Comparison of ENCODE assay signal across 29 cellular contexts in the genomic region with DNA sequence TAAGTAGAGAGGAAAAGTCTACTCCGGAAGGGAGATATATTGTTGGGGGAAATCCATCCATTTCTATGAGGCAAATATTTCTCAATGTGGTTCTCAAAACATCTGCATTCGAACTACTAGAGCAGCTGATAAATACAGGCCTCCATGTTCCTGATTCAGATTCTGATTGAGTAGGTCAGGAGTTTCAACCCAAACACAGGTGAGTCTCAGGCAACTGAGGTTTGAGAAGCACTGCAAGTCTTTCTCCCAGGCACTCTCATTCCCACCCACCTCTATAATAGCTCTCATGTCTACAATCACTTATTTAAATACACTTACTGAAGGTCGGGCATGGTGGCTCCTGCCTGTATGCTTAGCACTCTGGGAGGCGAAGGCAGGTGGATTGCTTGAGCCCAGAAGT.
"Had no signal": no experiment of that assay in that cellular context is flagged by ENCODE, and none has a peak within 500 bp of the region (broad histone marks: within the 10 kb centered on the region; RNA-seq: fewer than 3 reads in every experiment).

No MANE protein-coding gene starts in this region.

- ATAC-seq: activated CD8-positive, alpha-beta T cell treated with anti-CD3 and anti-CD28 coated beads for 36 hours; activated naive CD8-positive, alpha-beta T cell treated with anti-CD3 and anti-CD28 coated beads, Interleukin-2, amount 50 U/mL, for 24 hours had no signal

- H3K9me3 Mint-ChIP-seq: activated B cell treated with CpG ODN at 0.5 μM for 24 hours; activated CD4-positive, alpha-beta memory T cell treated with anti-CD3 and anti-CD28 coated beads for 36 hours; activated CD4-positive, alpha-beta T cell treated with anti-CD3 and anti-CD28 coated beads, Interleukin-2, amount 10 ng/mL, durations not matched to agents 24 days and 14 days; activated CD8-positive, alpha-beta T cell treated with anti-CD3 and anti-CD28 coated beads for 36 hours; activated naive CD4-positive, alpha-beta T cell treated with anti-CD3 and anti-CD28 coated beads, Interleukin-2, amount 10 ng/mL, durations not matched to agents 7 days and 5 days; activated naive CD4-positive, alpha-beta T cell treated with anti-CD3 and anti-CD28 coated beads, Interleukin-2, amount 50 U/mL, for 24 hours; activated naive CD8-positive, alpha-beta T cell treated with anti-CD3 and anti-CD28 coated beads, Interleukin-2, amount 10 ng/mL, durations not matched to agents 7 days and 5 days; activated naive CD8-positive, alpha-beta T cell treated with anti-CD3 and anti-CD28 coated beads, Interleukin-2, amount 50 U/mL, for 24 hours; activated T-cell treated with anti-CD3 and anti-CD28 coated beads, Interleukin-2, amount 50 U/mL, for 4 hours; activated T-cell treated with anti-CD3 and anti-CD28 coated beads, Interleukin-2, amount 50 U/mL, for 72 hours; activated T-helper 1 cell treated with anti-CD3 and anti-CD28 coated beads, Interleukin-12 subunit alpha, Interleukin-12 subunit beta, Interleukin-2, Interleukin-4 antibody, amounts not matched to agents 30 ng/mL and 10 ng/mL and 1 ng/mL, durations not matched to agents 14 hours and 24 hours and 36 hours; activated T-helper 2 cell treated with anti-CD3 and anti-CD28 coated beads, Interferon-gamma antibody, Interleukin-2, Interleukin-4, amounts not matched to agents 10 μg/mL and 5 μg/mL and 100 μg/mL, durations not matched to agents 14 hours and 24 hours and 36 hours; T-helper 1 cell treated with Interleukin-12 subunit alpha and Interleukin-12 subunit beta and Interleukin-4 antibody, amounts not matched to agents 30 μg/mL and 1 μg/mL, for 36 hours; T-helper 2 cell treated with Interferon-gamma antibody and Interleukin-4, amounts not matched to agents 5 μg/mL and 100 μg/mL, for 36 hours had no signal

- H3K4me3 Mint-ChIP-seq: activated B cell treated with CpG ODN at 0.5 μM for 24 hours; activated CD4-positive, alpha-beta memory T cell treated with anti-CD3 and anti-CD28 coated beads for 36 hours; activated CD4-positive, alpha-beta T cell treated with anti-CD3 and anti-CD28 coated beads, Interleukin-2, amount 10 ng/mL, durations not matched to agents 24 days and 14 days; activated CD8-positive, alpha-beta T cell treated with anti-CD3 and anti-CD28 coated beads for 36 hours; activated naive CD4-positive, alpha-beta T cell treated with anti-CD3 and anti-CD28 coated beads, Interleukin-2, amount 10 ng/mL, durations not matched to agents 7 days and 5 days; activated naive CD4-positive, alpha-beta T cell treated with anti-CD3 and anti-CD28 coated beads, Interleukin-2, amount 50 U/mL, for 24 hours; activated naive CD8-positive, alpha-beta T cell; activated naive CD8-positive, alpha-beta T cell treated with anti-CD3 and anti-CD28 coated beads, Interleukin-2, amount 10 ng/mL, durations not matched to agents 7 days and 5 days; activated naive CD8-positive, alpha-beta T cell treated with anti-CD3 and anti-CD28 coated beads, Interleukin-2, amount 50 U/mL, for 24 hours; activated T-cell treated with anti-CD3 and anti-CD28 coated beads, Interleukin-2, amount 50 U/mL, for 4 hours; activated T-cell treated with anti-CD3 and anti-CD28 coated beads, Interleukin-2, amount 50 U/mL, for 72 hours; activated T-helper 1 cell treated with anti-CD3 and anti-CD28 coated beads, Interleukin-12 subunit alpha, Interleukin-12 subunit beta, Interleukin-2, Interleukin-4 antibody, amounts not matched to agents 30 ng/mL and 10 ng/mL and 1 ng/mL, durations not matched to agents 14 hours and 24 hours and 36 hours; brain; T-helper 1 cell treated with Interleukin-12 subunit alpha and Interleukin-12 subunit beta and Interleukin-4 antibody, amounts not matched to agents 30 μg/mL and 1 μg/mL, for 36 hours; T-helper 2 cell treated with Interferon-gamma antibody and Interleukin-4, amounts not matched to agents 5 μg/mL and 100 μg/mL, for 36 hours had no signal

- DNase-seq: activated B cell treated with CpG ODN at 0.5 μM for 24 hours; activated CD4-positive, alpha-beta memory T cell treated with anti-CD3 and anti-CD28 coated beads for 36 hours; activated CD4-positive, alpha-beta T cell treated with anti-CD3 and anti-CD28 coated beads for 4 hours; activated CD4-positive, alpha-beta T cell treated with anti-CD3 and anti-CD28 coated beads, Interleukin-2, amount 10 ng/mL, durations not matched to agents 24 days and 14 days; activated CD4-positive, alpha-beta T cell treated with anti-CD3 and anti-CD28 coated beads, Interleukin-2, amount 50 U/mL, for 1 hour; activated CD4-positive, alpha-beta T cell treated with anti-CD3 and anti-CD28 coated beads, Interleukin-2, amount 50 U/mL, for 4 hours; activated CD4-positive, CD25-positive, alpha-beta regulatory T cell treated with anti-CD3 and anti-CD28 coated beads, Interleukin-2, amount 50 U/mL, for 72 hours; activated CD8-positive, alpha-beta memory T cell treated with anti-CD3 and anti-CD28 coated beads, Interleukin-2, amount 50 U/mL, for 4 hours; activated CD8-positive, alpha-beta T cell treated with anti-CD3 and anti-CD28 coated beads for 36 hours; activated effector memory CD4-positive, alpha-beta T cell treated with Interleukin-2 at 50 U/mL for 16 hours; activated gamma-delta T cell; activated naive CD4-positive, alpha-beta T cell treated with anti-CD3 and anti-CD28 coated beads, Interleukin-2, amount 10 ng/mL, durations not matched to agents 7 days and 5 days; activated naive CD4-positive, alpha-beta T cell treated with Interleukin-2 at 50 U/mL for 16 hours; activated naive CD8-positive, alpha-beta T cell treated with anti-CD3 and anti-CD28 coated beads, Interleukin-2, amount 10 ng/mL, durations not matched to agents 7 days and 5 days; activated naive CD8-positive, alpha-beta T cell treated with anti-CD3 and anti-CD28 coated beads, Interleukin-2, amount 50 U/mL, for 24 hours; activated T-cell treated with anti-CD3 and anti-CD28 coated beads for 4 hours; activated T-cell treated with anti-CD3 and anti-CD28 coated beads, Interleukin-2, amount 50 U/mL, for 1 hour; activated T-cell treated with anti-CD3 and anti-CD28 coated beads, Interleukin-2, amount 50 U/mL, for 4 hours; activated T-cell treated with anti-CD3 and anti-CD28 coated beads, Interleukin-2, amount 50 U/mL, for 72 hours; central memory CD4-positive, alpha-beta T cell; T-helper 2 cell; T-helper 9 cell had no signal

- H3K27ac Mint-ChIP-seq: activated B cell treated with CpG ODN at 0.5 μM for 24 hours; activated CD4-positive, alpha-beta memory T cell treated with anti-CD3 and anti-CD28 coated beads for 36 hours; activated CD4-positive, alpha-beta T cell treated with anti-CD3 and anti-CD28 coated beads, Interleukin-2, amount 10 ng/mL, durations not matched to agents 24 days and 14 days; activated CD8-positive, alpha-beta T cell treated with anti-CD3 and anti-CD28 coated beads for 36 hours; activated naive CD4-positive, alpha-beta T cell treated with anti-CD3 and anti-CD28 coated beads, Interleukin-2, amount 10 ng/mL, durations not matched to agents 7 days and 5 days; activated naive CD4-positive, alpha-beta T cell treated with anti-CD3 and anti-CD28 coated beads, Interleukin-2, amount 50 U/mL, for 24 hours; activated naive CD8-positive, alpha-beta T cell; activated naive CD8-positive, alpha-beta T cell treated with anti-CD3 and anti-CD28 coated beads, Interleukin-2, amount 10 ng/mL, durations not matched to agents 7 days and 5 days; activated naive CD8-positive, alpha-beta T cell treated with anti-CD3 and anti-CD28 coated beads, Interleukin-2, amount 50 U/mL, for 24 hours; activated T-cell treated with anti-CD3 and anti-CD28 coated beads, Interleukin-2, amount 50 U/mL, for 72 hours; activated T-helper 1 cell treated with anti-CD3 and anti-CD28 coated beads, Interleukin-12 subunit alpha, Interleukin-12 subunit beta, Interleukin-2, Interleukin-4 antibody, amounts not matched to agents 30 ng/mL and 10 ng/mL and 1 ng/mL, durations not matched to agents 14 hours and 24 hours and 36 hours; activated T-helper 2 cell treated with anti-CD3 and anti-CD28 coated beads, Interferon-gamma antibody, Interleukin-2, Interleukin-4, amounts not matched to agents 10 μg/mL and 5 μg/mL and 100 μg/mL, durations not matched to agents 14 hours and 24 hours and 36 hours; brain; T-helper 1 cell treated with Interleukin-12 subunit alpha and Interleukin-12 subunit beta and Interleukin-4 antibody, amounts not matched to agents 30 μg/mL and 1 μg/mL, for 36 hours; T-helper 2 cell treated with Interferon-gamma antibody and Interleukin-4, amounts not matched to agents 5 μg/mL and 100 μg/mL, for 36 hours had no signal

- H3K4me1 Mint-ChIP-seq: activated B cell treated with CpG ODN at 0.5 μM for 24 hours; activated naive CD4-positive, alpha-beta T cell treated with anti-CD3 and anti-CD28 coated beads, Interleukin-2, amount 10 ng/mL, durations not matched to agents 7 days and 5 days; activated naive CD4-positive, alpha-beta T cell treated with anti-CD3 and anti-CD28 coated beads, Interleukin-2, amount 50 U/mL, for 24 hours; activated naive CD8-positive, alpha-beta T cell treated with anti-CD3 and anti-CD28 coated beads, Interleukin-2, amount 50 U/mL, for 24 hours had no signal

- H3K36me3 Mint-ChIP-seq: activated CD4-positive, alpha-beta memory T cell treated with anti-CD3 and anti-CD28 coated beads for 36 hours; activated naive CD4-positive, alpha-beta T cell treated with anti-CD3 and anti-CD28 coated beads, Interleukin-2, amount 10 ng/mL, durations not matched to agents 7 days and 5 days; activated naive CD4-positive, alpha-beta T cell treated with anti-CD3 and anti-CD28 coated beads, Interleukin-2, amount 50 U/mL, for 24 hours; activated naive CD8-positive, alpha-beta T cell; activated naive CD8-positive, alpha-beta T cell treated with anti-CD3 and anti-CD28 coated beads, Interleukin-2, amount 10 ng/mL, durations not matched to agents 7 days and 5 days; brain had no signal
